ENCODE assay signal across 35 cellular contexts in the genomic region with DNA sequence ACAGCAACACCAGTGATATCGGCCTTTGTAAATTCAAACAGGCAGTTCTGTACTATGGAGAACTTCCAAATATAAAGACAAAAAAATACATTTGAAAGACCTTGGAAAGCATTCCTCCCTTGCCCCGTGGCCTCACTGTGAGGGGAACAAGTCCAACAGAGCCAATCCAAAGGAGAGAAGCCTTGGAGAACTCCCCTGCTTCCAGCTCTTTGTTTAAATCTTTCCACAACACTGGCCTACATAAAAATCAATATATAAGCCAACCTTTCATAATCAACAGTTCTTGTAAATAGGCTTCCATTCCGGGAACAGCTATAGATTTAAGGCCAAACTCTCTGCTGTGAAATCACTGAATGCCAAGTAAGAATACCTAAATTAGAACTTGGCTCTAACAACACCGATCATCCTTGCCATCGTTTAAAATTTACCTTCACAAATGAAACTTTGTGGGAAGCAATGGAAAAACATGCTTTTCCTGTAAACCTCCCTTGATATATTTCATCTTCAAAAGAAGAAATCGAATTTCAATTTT.
"Had no signal": no experiment of that assay in that cellular context is flagged by ENCODE, and none has a peak within 500 bp of the region (broad histone marks: within the 10 kb centered on the region; RNA-seq: fewer than 3 reads in every experiment).

No MANE protein-coding gene starts in this region.

- H3K36me3 Mint-ChIP-seq: activated naive CD4-positive, alpha-beta T cell treated with anti-CD3 and anti-CD28 coated beads, Interleukin-2, amount 50 U/mL, for 24 hours; activated naive CD8-positive, alpha-beta T cell treated with anti-CD3 and anti-CD28 coated beads, Interleukin-2, amount 10 ng/mL, durations not matched to agents 7 days and 5 days; WTC11 had no signal

- FAIRE-seq: astrocyte, TTC549 had no signal

- DNase-seq: activated CD4-positive, alpha-beta T cell treated with anti-CD3 and anti-CD28 coated beads for 36 hours; activated CD4-positive, alpha-beta T cell treated with anti-CD3 and anti-CD28 coated beads, Interleukin-2, amount 10 ng/mL, durations not matched to agents 7 days and 5 days; activated CD4-positive, alpha-beta T cell treated with anti-CD3 and anti-CD28 coated beads, Interleukin-2, amount 50 U/mL, for 48 hours; activated CD8-positive, alpha-beta T cell treated with anti-CD3 and anti-CD28 coated beads, Interleukin-2, amount 10 ng/mL, durations not matched to agents 7 days and 5 days; activated gamma-delta T cell; activated naive CD4-positive, alpha-beta T cell treated with Interleukin-2 at 50 U/mL for 16 hours; activated naive CD8-positive, alpha-beta T cell treated with anti-CD3 and anti-CD28 coated beads, Interleukin-2, amount 10 ng/mL, durations not matched to agents 7 days and 5 days; activated T-cell treated with anti-CD3 and anti-CD28 coated beads, Interleukin-2, amount 50 U/mL, for 24 hours; amygdala; brain microvascular endothelial cell; central memory CD4-positive, alpha-beta T cell; Karpas-422; KBM-7; MG63; NCI-H1048; NCI-H1105 treated with DMSO at 0.1 percent for 48 hours; NCI-H1436; NCI-H1694; NCI-H1930; NCI-H345; NCI-H510A; NCI-H526; NCI-H748 treated with DMSO at 0.1 percent for 48 hours; NK-92 treated with Interleukin-12 subunit alpha and Interleukin-12 subunit beta, amount 100 ng/mL, for 24 hours; SHP77; SJCRH30 had no signal

- ATAC-seq: activated CD4-positive, alpha-beta T cell treated with anti-CD3 and anti-CD28 coated beads for 36 hours; activated CD4-positive, CD25-positive, alpha-beta regulatory T cell treated with anti-CD3 and anti-CD28 coated beads, Interleukin-2, amount 50 U/mL, for 24 hours; activated CD8-positive, alpha-beta T cell treated with anti-CD3 and anti-CD28 coated beads, Interleukin-2, amount 10 ng/mL, durations not matched to agents 7 days and 5 days; WTC11 had no signal

- H3K4me3 Mint-ChIP-seq: activated CD4-positive, alpha-beta T cell treated with anti-CD3 and anti-CD28 coated beads for 36 hours; activated CD4-positive, alpha-beta T cell treated with anti-CD3 and anti-CD28 coated beads, Interleukin-2, amount 10 ng/mL, durations not matched to agents 7 days and 5 days; activated CD8-positive, alpha-beta T cell treated with anti-CD3 and anti-CD28 coated beads, Interleukin-2, amount 10 ng/mL, durations not matched to agents 7 days and 5 days; activated naive CD4-positive, alpha-beta T cell treated with anti-CD3 and anti-CD28 coated beads, Interleukin-2, amount 50 U/mL, for 24 hours; activated naive CD8-positive, alpha-beta T cell treated with anti-CD3 and anti-CD28 coated beads, Interleukin-2, amount 10 ng/mL, durations not matched to agents 7 days and 5 days; activated T-cell treated with anti-CD3 and anti-CD28 coated beads, Interleukin-2, amount 50 U/mL, for 24 hours; T-helper 1 cell treated with Interleukin-12 subunit alpha and Interleukin-12 subunit beta and Interleukin-4 antibody, amounts not matched to agents 30 μg/mL and 1 μg/mL, for 36 hours; T-helper 2 cell treated with Interferon-gamma antibody and Interleukin-4, amounts not matched to agents 5 μg/mL and 100 μg/mL, for 36 hours; WTC11 had no signal

- H3K9me3 ChIP-seq: MG63, SJCRH30 had no signal

- H3K27ac Mint-ChIP-seq: activated CD4-positive, alpha-beta T cell treated with anti-CD3 and anti-CD28 coated beads for 36 hours; activated CD4-positive, alpha-beta T cell treated with anti-CD3 and anti-CD28 coated beads, Interleukin-2, amount 10 ng/mL, durations not matched to agents 7 days and 5 days; activated CD8-positive, alpha-beta T cell treated with anti-CD3 and anti-CD28 coated beads, Interleukin-2, amount 10 ng/mL, durations not matched to agents 7 days and 5 days; activated naive CD4-positive, alpha-beta T cell treated with anti-CD3 and anti-CD28 coated beads, Interleukin-2, amount 50 U/mL, for 24 hours; activated naive CD8-positive, alpha-beta T cell treated with anti-CD3 and anti-CD28 coated beads, Interleukin-2, amount 10 ng/mL, durations not matched to agents 7 days and 5 days; activated T-cell treated with anti-CD3 and anti-CD28 coated beads, Interleukin-2, amount 50 U/mL, for 24 hours; activated T-helper 2 cell treated with anti-CD3 and anti-CD28 coated beads, Interferon-gamma antibody, Interleukin-2, Interleukin-4, amounts not matched to agents 10 μg/mL and 5 μg/mL and 100 μg/mL, durations not matched to agents 14 hours and 24 hours and 36 hours; T-helper 1 cell treated with Interleukin-12 subunit alpha and Interleukin-12 subunit beta and Interleukin-4 antibody, amounts not matched to agents 30 μg/mL and 1 μg/mL, for 36 hours; T-helper 2 cell treated with Interferon-gamma antibody and Interleukin-4, amounts not matched to agents 5 μg/mL and 100 μg/mL, for 36 hours; WTC11 had no signal

- H3K36me3 ChIP-seq: brain microvascular endothelial cell, MG63, SJCRH30 had no signal

- H3K9me3 Mint-ChIP-seq: activated CD4-positive, alpha-beta T cell treated with anti-CD3 and anti-CD28 coated beads, Interleukin-2, amount 10 ng/mL, durations not matched to agents 7 days and 5 days; activated naive CD4-positive, alpha-beta T cell treated with anti-CD3 and anti-CD28 coated beads, Interleukin-2, amount 50 U/mL, for 24 hours; activated naive CD8-positive, alpha-beta T cell treated with anti-CD3 and anti-CD28 coated beads, Interleukin-2, amount 10 ng/mL, durations not matched to agents 7 days and 5 days; activated T-cell treated with anti-CD3 and anti-CD28 coated beads, Interleukin-2, amount 50 U/mL, for 24 hours; activated T-helper 2 cell treated with anti-CD3 and anti-CD28 coated beads, Interferon-gamma antibody, Interleukin-2, Interleukin-4, amounts not matched to agents 10 μg/mL and 5 μg/mL and 100 μg/mL, durations not matched to agents 14 hours and 24 hours and 36 hours; T-helper 1 cell treated with Interleukin-12 subunit alpha and Interleukin-12 subunit beta and Interleukin-4 antibody, amounts not matched to agents 30 μg/mL and 1 μg/mL, for 36 hours; T-helper 2 cell treated with Interferon-gamma antibody and Interleukin-4, amounts not matched to agents 5 μg/mL and 100 μg/mL, for 36 hours; WTC11 had no signal

- H3K27me3 Mint-ChIP-seq: activated CD4-positive, alpha-beta T cell treated with anti-CD3 and anti-CD28 coated beads for 36 hours; activated CD4-positive, alpha-beta T cell treated with anti-CD3 and anti-CD28 coated beads, Interleukin-2, amount 10 ng/mL, durations not matched to agents 7 days and 5 days had no signal

- H3K27me3 ChIP-seq: brain microvascular endothelial cell, MG63 had no signal

- H3K27ac ChIP-seq: brain microvascular endothelial cell, SJCRH30, SK-N-MC had no signal

- H3K4me1 Mint-ChIP-seq: activated CD4-positive, alpha-beta T cell treated with anti-CD3 and anti-CD28 coated beads, Interleukin-2, amount 10 ng/mL, durations not matched to agents 7 days and 5 days; activated naive CD4-positive, alpha-beta T cell treated with anti-CD3 and anti-CD28 coated beads, Interleukin-2, amount 50 U/mL, for 24 hours; activated naive CD8-positive, alpha-beta T cell treated with anti-CD3 and anti-CD28 coated beads, Interleukin-2, amount 10 ng/mL, durations not matched to agents 7 days and 5 days had no signal

- H3K4me3 ChIP-seq: MG63, SJCRH30, SK-N-MC had no signal
